15 cellular contexts compared by ENCODE assay signal in the genomic region with DNA sequence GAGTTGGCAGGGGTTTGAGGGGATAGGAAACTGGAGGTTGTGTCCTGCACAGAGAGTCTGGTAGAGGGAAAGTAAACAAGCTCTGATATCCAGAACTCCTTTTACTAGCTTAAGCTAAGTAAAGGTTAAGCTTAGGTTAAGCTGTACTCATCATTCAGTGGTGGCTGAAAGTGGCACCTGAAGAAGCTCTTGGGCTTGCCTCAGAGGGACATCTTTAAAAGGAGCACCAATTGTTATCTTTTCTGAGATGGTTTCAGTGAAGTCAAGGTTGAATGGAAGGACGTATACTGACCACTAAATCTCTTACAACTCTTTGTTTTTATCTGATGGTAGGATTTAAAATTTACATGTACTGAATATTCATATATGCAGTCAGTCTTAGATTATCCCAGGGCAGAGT.
"Had no signal": no experiment of that assay in that cellular context is flagged by ENCODE, and none has a peak within 500 bp of the region (broad histone marks: within the 10 kb centered on the region; RNA-seq: fewer than 3 reads in every experiment).

No MANE protein-coding gene starts in this region.

- H3K36me3 ChIP-seq: ascending aorta, left lung, spleen had no signal

- H3K27ac Mint-ChIP-seq: activated B cell treated with CpG ODN at 0.5 μM for 24 hours, nephron progenitor cell, type B pancreatic cell had no signal

- H3K27ac ChIP-seq: ascending aorta, foreskin keratinocyte, left lung, psoas muscle had no signal

- H3K36me3 Mint-ChIP-seq: type B pancreatic cell had no signal

- H3K27me3 Mint-ChIP-seq: activated B cell treated with CpG ODN at 0.5 μM for 24 hours had no signal

- ATAC-seq: foreskin keratinocyte, left lung, mucosa of descending colon, psoas muscle, sciatic nerve had no signal

- H3K4me3 Mint-ChIP-seq: activated B cell treated with CpG ODN at 0.5 μM for 24 hours, nephron progenitor cell, type B pancreatic cell had no signal

- H3K4me3 ChIP-seq: ascending aorta, left lung, mucosa of descending colon, psoas muscle, spleen had no signal

- DNase-seq: activated B cell treated with CpG ODN at 0.5 μM for 24 hours; activated effector memory CD4-positive, alpha-beta T cell treated with Interleukin-2 at 50 U/mL for 16 hours; foreskin keratinocyte; head of caudate nucleus; left lung; mucosa of descending colon; nephron progenitor cell; psoas muscle; SK-N-SH; spleen; stimulated activated CD4-positive, alpha-beta T cell treated with anti-CD3 and anti-CD28 coated beads, Interleukin-2, amount 100 ng/mL, for 24 hours; stimulated activated naive CD4-positive, alpha-beta T cell treated with Interleukin-2 at 50 U/mL for 16 hours had no signal

- H3K9me3 Mint-ChIP-seq: activated B cell treated with CpG ODN at 0.5 μM for 24 hours, type B pancreatic cell had no signal

- H3K9me3 ChIP-seq: ascending aorta, left lung, mucosa of descending colon, psoas muscle, SK-N-SH, spleen had no signal

- H3K4me1 ChIP-seq: ascending aorta, foreskin keratinocyte, psoas muscle had no signal
